ENCODE assay signal across 28 cellular contexts in genomic region chr1:59223943-59224639, GRCh38.
DNase-seq lines count a peak whose midpoint lies in the region; ATAC-seq, FAIRE-seq and TF ChIP-seq lines count a peak whose summit lies in the region.
"Had no signal": no experiment of that assay in that cellular context is flagged by ENCODE, and none has a peak within 500 bp of the region (broad histone marks: within the 10 kb centered on the region; RNA-seq: fewer than 3 reads in every experiment).

No MANE protein-coding gene starts in this region.

- ATAC-seq in pancreas (no peak), SK-N-SH treated with all-trans-retinoic acid at 6 μM for 48 hours (no peak), HG03442 (IDR thresholded peaks at IDR 0.05; ENCODE audit: unreplicated experiment) (no peak)
- ATAC-seq: activated CD8-positive, alpha-beta T cell treated with anti-CD3 and anti-CD28 coated beads, Interleukin-2, amount 10 ng/mL, durations not matched to agents 7 days and 5 days; gastrocnemius medialis; HCT116; natural killer cell; stimulated activated effector memory CD8-positive, alpha-beta T cell treated with anti-CD3 and anti-CD28 coated beads, Interleukin-12 subunit alpha, Interleukin-12 subunit beta, amount 100 ng/mL, for 72 hours had no signal

- H3K79me2 ChIP-seq in H1 (ENCODE audit: control insufficient read depth in 1 of 2, insufficient read depth in 2 of 2, low read length in 2 of 2) (no peaks in the 10 kb centered on the region), mesendoderm (ENCODE audit: control insufficient read depth, insufficient read depth, low read length) (no peaks in the 10 kb centered on the region)
- H3K79me2 ChIP-seq: parathyroid adenoma had no signal

- H3K23ac ChIP-seq in H1 (ENCODE audit: insufficient read length) (no peak overlapping the region), mesendoderm (ENCODE audit: low read length) (no peak overlapping the region)

- H3K18ac ChIP-seq in H1 (ENCODE audit: extremely low read depth, low read length) (no peak overlapping the region), mesendoderm (ENCODE audit: low read length) (no peak overlapping the region)

- POLR2A ChIA-PET in H1 (lab: Charles Lee; ENCODE audit: partially characterized antibody) = no interaction called here

- no peaks in the 10 kb centered on the region for H3K23me2 ChIP-seq in H1 (ENCODE audit: low read depth, low read length)

- H4K20me1 ChIP-seq in H1 (replicated peaks in 1 of 2; ENCODE audit: control insufficient read depth in 1 of 2, insufficient read depth in 2 of 2, low read length in 2 of 2) = no peaks in the 10 kb centered on the region

- FAIRE-seq in H1 (lab: Jason Lieb, UNC) (no peak), pancreas (lab: Jason Lieb, UNC) (no peak)
- FAIRE-seq: kidney had no signal

- H4K8ac ChIP-seq in H1 (ENCODE audit: extremely low read depth, insufficient read depth, low read length) (no peak overlapping the region), mesendoderm (ENCODE audit: low read depth, low read length) (no peak overlapping the region)

- H2BK12ac ChIP-seq in H1 (ENCODE audit: low read depth, low read length) = no peak overlapping the region

- H2BK20ac ChIP-seq in H1 (ENCODE audit: low read length) = no peak overlapping the region

- H3K36me3 ChIP-seq in H1 (ENCODE audit: control insufficient read depth in 2 of 4, insufficient read depth in 4 of 4, low read length in 3 of 4) (no peaks in the 10 kb centered on the region), mesendoderm (ENCODE audit: control insufficient read depth, insufficient read depth, low read length) (no peaks in the 10 kb centered on the region), pancreas (no peaks in the 10 kb centered on the region)
- H3K36me3 ChIP-seq: gastrocnemius medialis had no signal

- H3K4ac ChIP-seq in H1 (replicated peaks; ENCODE audit: insufficient read length, low read depth, low read length) = no peak overlapping the region
- H3K4ac ChIP-seq in mesendoderm (ENCODE audit: low read depth, low read length) = no peak overlapping the region

- H3K27me3 ChIP-seq in H1 (replicated peaks in 1 of 4; ENCODE audit: control insufficient read depth in 3 of 4, extremely low read depth in 1 of 4, insufficient read depth in 3 of 4, low read length in 3 of 4) (no peaks in the 10 kb centered on the region), mesendoderm (ENCODE audit: insufficient read depth, low read length, poor library complexity) (no peaks in the 10 kb centered on the region), pancreas (no peaks in the 10 kb centered on the region)
- H3K27me3 ChIP-seq: gastrocnemius medialis had no signal

- TF ChIP-seq CTCF in C4-2B (conservative IDR thresholded peaks at IDR 0.05) (no peak), H1 (IDR thresholded peaks at IDR 0.05; ENCODE audit: control extremely low read depth in 1 of 3, insufficient read depth in 1 of 3, low read depth in 1 of 3, low read length in 3 of 3) (no peak), pancreas (IDR thresholded peaks at IDR 0.05) (no peak)

- no peak overlapping the region for H4K91ac ChIP-seq in H1 (replicated peaks; ENCODE audit: insufficient read length, low read length)

- peak overlapping the region; percentile 58 for H3K27ac ChIP-seq in C4-2B
- H3K27ac ChIP-seq in H1 (ENCODE audit: low read depth, low read length) = no peak overlapping the region
- no peak overlapping the region for H3K27ac ChIP-seq in mesendoderm (ENCODE audit: low read depth, low read length)
- H3K27ac ChIP-seq in pancreas = no peak overlapping the region
- H3K27ac ChIP-seq: epithelial cell of prostate, gastrocnemius medialis, KMS-11, parathyroid adenoma had no signal

- no peak for TF ChIP-seq POLR2A in H1 (IDR thresholded peaks at IDR 0.05; ENCODE audit: control extremely low read depth in 1 of 2, low read depth in 2 of 2, low read length in 2 of 2)

- H3K4me2 ChIP-seq in H1 (ENCODE audit: insufficient read depth in 1 of 2, low read depth in 2 of 2, low read length in 2 of 2) = no peak overlapping the region
- no peak overlapping the region for H3K4me2 ChIP-seq in mesendoderm (ENCODE audit: low read length)
- H3K4me2 ChIP-seq: KMS-11 had no signal

- DNase-seq in LHCN-M2 (ENCODE audit: low read depth) (peak; percentile 74), H1 (ENCODE audit: low read depth in 1 of 2, low spot score in 2 of 2) (no peak), mesendoderm (peak; percentile 51), pancreas (no peak)
- DNase-seq in activated naive CD4-positive, alpha-beta T cell (lab: John Stamatoyannopoulos, UW) = no peak
- DNase-seq: activated CD4-positive, alpha-beta T cell treated with anti-CD3 and anti-CD28 coated beads for 1 hour; activated CD8-positive, alpha-beta T cell treated with anti-CD3 and anti-CD28 coated beads, Interleukin-2, amount 10 ng/mL, durations not matched to agents 7 days and 5 days; activated naive CD4-positive, alpha-beta T cell treated with Interleukin-2 at 50 U/mL for 16 hours; activated T-cell treated with anti-CD3 and anti-CD28 coated beads, Interleukin-2, amount 50 U/mL, for 24 hours; amygdala; C1 segment of cervical spinal cord; kidney; MV-4-11; natural killer cell; NCI-H2171 treated with DMSO at 0.1 percent for 48 hours; NCI-H526; RPMI8226; stimulated activated CD4-positive, alpha-beta T cell treated with anti-CD3 and anti-CD28 coated beads, Interleukin-1b, Interleukin-23, amount 100 ng/mL, for 48 hours; T1000 had no signal

- H2BK120ac ChIP-seq in H1 (replicated peaks; ENCODE audit: low read depth, low read length) (no peak overlapping the region), mesendoderm (ENCODE audit: low read depth, low read length) (no peak overlapping the region)

- CTCF ChIA-PET in H1 (lab: Charles Lee; ENCODE audit: partially characterized antibody) = interaction anchor here (0.6 to 1.7 kb wide), 5 partner anchors 11 to 475 kb away, joined by 3 to 5 read pairs (median 3); no protein-coding TSS in a partner anchor

- H3K56ac ChIP-seq in H1 (replicated peaks; ENCODE audit: insufficient read length, low read depth, low read length) (no peak overlapping the region), mesendoderm (ENCODE audit: low read length) (no peak overlapping the region)

- intact Hi-C loops in pancreas (cut with DNase I) = no loop called here

- 63% methylated on average over 3 of the region's 3 CpGs; no CpG with 5 or more reads in 1 of the 2 experiments for WGBS in H1 (ENCODE audit: extremely low coverage in 1 of 2, insufficient coverage in 1 of 2, insufficient read length in 1 of 2, insufficient replicate concordance in 2 of 2, low coverage in 1 of 2, low lambda C conversion rate in 2 of 2, missing lambda C conversion rate in 1 of 2), 2 experiments
- no CpG with 5 or more reads among the region's 3 CpGs for WGBS in mesendoderm (ENCODE audit: extremely low coverage, insufficient coverage, low lambda C conversion rate)
- 46 to 50% methylated on average over 3 of the region's 3 CpGs for WGBS in pancreas, 2 donors

- H3K4me3 ChIP-seq in H1 (ENCODE audit: extremely low read depth in 1 of 4, insufficient read depth in 2 of 4, low read depth in 3 of 4, low read length in 4 of 4) (no peak overlapping the region), mesendoderm (ENCODE audit: low read length) (no peak overlapping the region), pancreas (no peak overlapping the region)
- H3K4me3 ChIP-seq: gastrocnemius medialis had no signal

- H3K79me1 ChIP-seq in H1 (ENCODE audit: low read depth, low read length) (no peaks in the 10 kb centered on the region), mesendoderm (ENCODE audit: low read length) (no peaks in the 10 kb centered on the region)

- H3K9ac ChIP-seq in H1 (replicated peaks in 1 of 4; ENCODE audit: extremely low read depth in 1 of 4, low read depth in 3 of 4, low read length in 3 of 4) (no peak overlapping the region), mesendoderm (ENCODE audit: low read length) (no peak overlapping the region)
- H3K9ac ChIP-seq: KMS-11, parathyroid adenoma had no signal

- H3K4me1 ChIP-seq in H1 (replicated peaks in 1 of 4; ENCODE audit: control insufficient read depth in 3 of 4, insufficient read depth in 4 of 4, low read length in 3 of 4) (no peaks in the 10 kb centered on the region), mesendoderm (ENCODE audit: control insufficient read depth, low read depth, low read length) (no peaks in the 10 kb centered on the region), pancreas (no peaks in the 10 kb centered on the region)
- H3K4me1 ChIP-seq: parathyroid adenoma had no signal

- no peak overlapping the region for H2BK5ac ChIP-seq in H1 (ENCODE audit: low read depth, low read length)
- no peak overlapping the region for H2BK5ac ChIP-seq in mesendoderm (ENCODE audit: low read length)

- H3K14ac ChIP-seq in H1 (ENCODE audit: insufficient read length) = no peak overlapping the region

- no peak for TF ChIP-seq EP300 in H1 (IDR thresholded peaks at IDR 0.05; ENCODE audit: borderline replicate concordance in 1 of 2, low read depth in 2 of 2, low read length in 2 of 2)

- TF ChIP-seq RAD21 in H1 (IDR thresholded peaks at IDR 0.05 in 1 of 2, conservative IDR thresholded peaks at IDR 0.05 in 1 of 2; ENCODE audit: low read depth in 2 of 2, low read length in 2 of 2) = no peak

- no peak overlapping the region for H2BK15ac ChIP-seq in H1 (ENCODE audit: low read length)
- H2BK15ac ChIP-seq in mesendoderm (replicated peaks; ENCODE audit: low read depth) = no peak overlapping the region

- no peak overlapping the region for H2AFZ ChIP-seq in H1 (ENCODE audit: low read length)
- H2AFZ ChIP-seq: parathyroid adenoma had no signal

- H2AK5ac ChIP-seq in H1 (ENCODE audit: low read depth, low read length) = no peak overlapping the region
- no peak overlapping the region for H2AK5ac ChIP-seq in mesendoderm (ENCODE audit: low read length)

- H3K9me3 ChIP-seq in H1 (ENCODE audit: insufficient read depth in 2 of 2, low read depth in 1 of 2, low read length in 1 of 2) (no peaks in the 10 kb centered on the region), pancreas (no peaks in the 10 kb centered on the region)
- H3K9me3 ChIP-seq: gastrocnemius medialis had no signal

- H4K5ac ChIP-seq in H1 (ENCODE audit: insufficient read length, low read depth, low read length) (no peak overlapping the region), mesendoderm (ENCODE audit: low read length) (no peak overlapping the region)

TF ChIP-seq in H1, 55 proteins besides CTCF, POLR2A, EP300 and RAD21:
- TF ChIP-seq TCF12 (IDR thresholded peaks at IDR 0.05; ENCODE audit: low read depth, low read length) (no peak), NANOG (IDR thresholded peaks at IDR 0.05; ENCODE audit: insufficient read depth, low read depth, low read length, poor library complexity, severe bottlenecking) (no peak), CEBPB (IDR thresholded peaks at IDR 0.05; ENCODE audit: low read depth, low read length) (peak; percentile 62), YY1 (IDR thresholded peaks at IDR 0.05; ENCODE audit: low read depth, low read length) (no peak)

Comparison
In these comparisons a context has a peak if more than half of its experiments do, and no peak if none do; other contexts are left out.
1. DNase-seq: peak in LHCN-M2 (single experiment) and mesendoderm (single experiment); none in H1 (0 of 2), pancreas (0 of 6) and activated naive CD4-positive, alpha-beta T cell (0 of 4).